ENCODE assay signal across 15 cellular contexts in genomic region chr2:62466501-62466854, GRCh38.
"Had no signal": no experiment of that assay in that cellular context is flagged by ENCODE, and none has a peak within 500 bp of the region (broad histone marks: within the 10 kb centered on the region; RNA-seq: fewer than 3 reads in every experiment).

No MANE protein-coding gene starts in this region.

- H3K9me3 ChIP-seq: breast epithelium, gastrocnemius medialis, right atrium auricular region, upper lobe of left lung had no signal

- H3K27me3 ChIP-seq: breast epithelium, dorsolateral prefrontal cortex, gastrocnemius medialis, right atrium auricular region, upper lobe of left lung had no signal

- DNase-seq: activated CD4-positive, alpha-beta T cell treated with anti-CD3 and anti-CD28 coated beads for 1 hour; activated CD4-positive, alpha-beta T cell treated with anti-CD3 and anti-CD28 coated beads, Interleukin-2, amount 50 U/mL, for 48 hours; activated gamma-delta T cell; activated naive CD8-positive, alpha-beta T cell treated with anti-CD3 and anti-CD28 coated beads for 36 hours; activated T-cell treated with anti-CD3 and anti-CD28 coated beads, Interleukin-2, amount 50 U/mL, for 4 hours; gastrocnemius medialis; hypothalamus; left cardiac atrium; naive thymus-derived CD4-positive, alpha-beta T cell; SW 1271; upper lobe of left lung had no signal

- H3K4me1 ChIP-seq: breast epithelium had no signal

- H3K4me3 ChIP-seq: breast epithelium, dorsolateral prefrontal cortex, gastrocnemius medialis, right atrium auricular region, smooth muscle cell, upper lobe of left lung had no signal

- ATAC-seq: activated T-cell treated with anti-CD3 and anti-CD28 coated beads, Interleukin-2, amount 50 U/mL, for 4 hours; gastrocnemius medialis; left cardiac atrium; naive thymus-derived CD4-positive, alpha-beta T cell had no signal

- H3K36me3 ChIP-seq: breast epithelium, gastrocnemius medialis, right atrium auricular region, upper lobe of left lung had no signal
